ENCODE assay signal across 20 cellular contexts in the genomic region with DNA sequence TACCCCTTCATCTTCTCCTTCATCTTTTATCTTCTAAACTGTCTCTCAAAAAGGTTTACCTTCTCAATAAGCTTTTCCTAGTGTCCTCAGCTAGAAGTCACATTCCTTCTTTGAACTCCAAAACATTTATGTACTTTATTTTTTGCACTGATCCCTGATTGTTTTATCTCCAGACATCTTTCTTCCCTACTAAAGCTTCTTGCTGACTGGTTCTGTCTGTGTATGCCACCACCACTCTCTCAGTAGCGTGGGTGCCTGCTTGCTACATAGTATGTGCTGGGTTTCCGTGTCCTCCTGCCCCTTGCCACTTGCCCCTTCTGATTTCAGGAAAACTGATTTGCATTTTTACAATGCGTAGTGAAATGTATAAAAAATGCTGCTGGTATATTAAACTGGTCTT. TPM values are rescaled to one million over a fixed set of nuclear protein-coding genes. Genes with fewer than 3 reads are reported as not detected.
DNase-seq lines count a peak whose midpoint lies in the region; ATAC-seq, FAIRE-seq and TF ChIP-seq lines count a peak whose summit lies in the region.
"Had no signal": no experiment of that assay in that cellular context is flagged by ENCODE, and none has a peak within 500 bp of the region (broad histone marks: within the 10 kb centered on the region; RNA-seq: fewer than 3 reads in every experiment).

No MANE protein-coding gene starts in this region.

- peaks cover 98% of the 10 kb centered on the region for H3K79me2 ChIP-seq in Karpas-422 (ENCODE audit: low read length)

- no peaks in the 10 kb centered on the region for H4K20me1 ChIP-seq in Karpas-422 (ENCODE audit: insufficient read depth, low read depth, low read length)

- H3K36me3 ChIP-seq in Karpas-422 (ENCODE audit: insufficient read depth, low read length): peaks cover 17% of the 10 kb centered on the region; the same call in 1 of the 2 replicates
- no peaks in the 10 kb centered on the region for H3K36me3 ChIP-seq in prostate gland

- peak; percentile 67 for FAIRE-seq in GM12892 (lab: Jason Lieb, UNC)
- FAIRE-seq: HTR-8/SVneo had no signal

- TF ChIP-seq CTCF in prostate gland (IDR thresholded peaks at IDR 0.05): no peak
- TF ChIP-seq CTCF in foreskin keratinocyte (conservative IDR thresholded peaks at IDR 0.05): no peak

- 69% methylated on average over 3 of the region's 3 CpGs for WGBS in prostate gland

- H3K27me3 ChIP-seq in Karpas-422 (ENCODE audit: low read length) (no peaks in the 10 kb centered on the region), prostate gland (replicated peaks; ENCODE audit: insufficient read depth) (no peaks in the 10 kb centered on the region), foreskin keratinocyte (no peaks in the 10 kb centered on the region)
- H3K27me3 ChIP-seq: BLaER1, Peyer's patch had no signal

- intact Hi-C loops in prostate gland (cut with DNase I): no loop called here

- no peak overlapping the region for H3K4me2 ChIP-seq in Karpas-422 (ENCODE audit: low read depth, low read length, poor library complexity, severe bottlenecking)
- H3K4me2 ChIP-seq: BLaER1 had no signal

- no peak for DNase-seq in GM12892 (ENCODE audit: insufficient read length)
- DNase-seq in Karpas-422: no peak
- peak; percentile 58 for DNase-seq in cerebellar cortex (ENCODE audit: low spot score)
- DNase-seq in prostate gland (ENCODE audit: low spot score): no peak
- no peak for DNase-seq in foreskin keratinocyte
- DNase-seq in COR-L47 (lab: John Stamatoyannopoulos, UW): no peak
- DNase-seq in activated naive CD4-positive, alpha-beta T cell treated with Interleukin-2 at 50 U/mL for 16 hours: no peak
- DNase-seq: CD8-positive, alpha-beta T cell; DMS53; EL; H7; NCI-H1092; NCI-H1436 treated with DMSO at 0.1 percent for 48 hours; NCI-H2029; NCI-H446; NCI-H748 treated with DMSO at 0.1 percent for 48 hours; NK-92 treated with Interleukin-12 subunit alpha and Interleukin-12 subunit beta, amount 100 ng/mL, for 24 hours; Peyer's patch had no signal

- H3K4me3 ChIP-seq in Karpas-422 (ENCODE audit: low read length) (no peak overlapping the region), prostate gland (no peak overlapping the region)
- H3K4me3 ChIP-seq: BLaER1, Peyer's patch had no signal

- H2AFZ ChIP-seq in Karpas-422 (ENCODE audit: low read length): no peak overlapping the region

- H3K4me1 ChIP-seq in Karpas-422 (ENCODE audit: low read length) (peaks cover 57% of the 10 kb centered on the region), prostate gland (replicated peaks) (no peaks in the 10 kb centered on the region), foreskin keratinocyte (no peaks in the 10 kb centered on the region)
- H3K4me1 ChIP-seq: Peyer's patch had no signal

- TF ChIP-seq POLR2A in GM12892 (IDR thresholded peaks at IDR 0.05; ENCODE audit: low read depth, low read length) (no peak), prostate gland (IDR thresholded peaks at IDR 0.05) (no peak)

- H3K9ac ChIP-seq in Karpas-422 (ENCODE audit: low read length): no peak overlapping the region
- H3K9ac ChIP-seq: BLaER1 had no signal

- H3K9me3 ChIP-seq in Karpas-422 (ENCODE audit: low read length) (no peaks in the 10 kb centered on the region), prostate gland (no peaks in the 10 kb centered on the region)
- H3K9me3 ChIP-seq: BLaER1, Peyer's patch had no signal

- ATAC-seq in foreskin keratinocyte: no peak
- ATAC-seq: CD8-positive, alpha-beta T cell had no signal

- no peaks in the 10 kb centered on the region for H3K9me2 ChIP-seq in Karpas-422 (replicated peaks; ENCODE audit: insufficient read depth, low read length)

- H3K27ac ChIP-seq in Karpas-422 (ENCODE audit: low read length) (peak overlapping the region; percentile 19; the same call in 1 of the 2 replicates), prostate gland (peak overlapping the region; percentile 30 to 36), foreskin keratinocyte (no peak overlapping the region)
- H3K27ac ChIP-seq: BLaER1, Peyer's patch had no signal

RNA-seq across cellular contexts. Expression of gene GTF2E1, which starts 24.0 kb away (rescaled TPM):
- 11.4 TPM for polyA plus RNA-seq in GM12892 (2012; ENCODE audit: missing spikeins)
- 19.5 and 28.1 TPM in 2 replicates for total RNA-seq in Karpas-422 (2014; rRNA removed; shearing (Covaris generic); ENCODE audit: low replicate concordance)
- 10 to 100 TPM; 15.3 to 17.5 TPM for total RNA-seq in prostate gland
- 10.9 and 12.4 TPM in 2 replicates for total RNA-seq in foreskin keratinocyte
- polyA plus RNA-seq in foreskin keratinocyte: 4.7 and 6.2 TPM in 2 replicates

RNA-seq across cellular contexts. Expression of gene RABL3, which starts 24.3 kb away (rescaled TPM):
- polyA plus RNA-seq in GM12892 (2012; ENCODE audit: missing spikeins): 23.8 TPM
- total RNA-seq in Karpas-422 (2014; rRNA removed; shearing (Covaris generic); ENCODE audit: low replicate concordance): 15.2 and 19.2 TPM in 2 replicates
- total RNA-seq in prostate gland: 10 to 100 TPM; 13.5 to 24.2 TPM
- total RNA-seq in foreskin keratinocyte: 17.8 and 18.9 TPM in 2 replicates
- polyA plus RNA-seq in foreskin keratinocyte: 7.6 and 8.6 TPM in 2 replicates
